20 cellular contexts compared by ENCODE assay signal in the genomic region with DNA sequence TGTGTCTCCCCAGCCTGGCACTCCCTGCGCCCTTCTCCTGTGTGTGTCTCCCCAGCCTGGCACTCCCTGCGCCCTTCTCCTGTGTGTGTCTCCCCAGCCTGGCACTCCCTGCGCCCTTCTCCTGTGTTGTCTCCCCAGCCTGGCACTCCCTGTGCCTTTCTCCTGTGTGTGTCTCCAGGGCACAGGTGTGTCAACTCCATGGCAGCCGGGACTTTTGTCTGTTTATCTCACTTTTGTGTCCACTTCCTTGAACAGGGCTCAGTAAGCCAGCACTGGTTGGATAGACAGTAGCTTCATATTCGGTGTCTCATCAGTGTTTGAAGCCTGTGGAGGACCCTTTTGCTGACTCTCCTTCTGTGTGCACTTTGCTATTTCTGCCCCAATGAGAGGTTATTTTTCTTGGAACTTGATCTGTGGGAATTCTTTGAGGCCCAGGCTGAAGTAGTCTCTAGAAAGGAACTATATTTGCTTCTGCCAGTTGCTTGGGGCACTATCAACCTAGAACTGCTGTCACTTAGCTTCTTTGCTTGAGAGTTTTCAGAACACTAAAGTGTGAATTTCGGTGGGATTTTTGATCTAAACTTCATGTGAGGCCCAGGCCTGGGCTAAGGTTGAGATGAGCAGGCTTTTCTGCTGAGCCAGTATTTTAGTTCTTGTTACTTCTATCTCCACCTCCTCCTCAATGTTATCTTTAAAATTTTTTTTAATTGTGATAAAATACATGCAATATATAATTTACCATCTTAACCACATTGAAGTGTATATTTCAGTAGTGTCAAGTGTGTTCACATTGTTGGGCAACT. TPM values are rescaled to one million over a fixed set of nuclear protein-coding genes. Genes with fewer than 3 reads are reported as not detected.
DNase-seq lines count a peak whose midpoint lies in the region; ATAC-seq and TF ChIP-seq lines count a peak whose summit lies in the region.
"Had no signal": no experiment of that assay in that cellular context is flagged by ENCODE, and none has a peak within 500 bp of the region (broad histone marks: within the 10 kb centered on the region; RNA-seq: fewer than 3 reads in every experiment).

No MANE protein-coding gene starts in this region.

- 42% methylated on average over 6 of the region's 6 CpGs for WGBS in suprapubic skin

- no peak for TF ChIP-seq CTCF in cardiac muscle cell (IDR thresholded peaks at IDR 0.05; ENCODE audit: low read depth, low read length)
- no peak for TF ChIP-seq CTCF in suprapubic skin (IDR thresholded peaks at IDR 0.05)

- DNase-seq in cardiac muscle cell (ENCODE audit: low read depth in 1 of 2, low spot score in 1 of 2) (no peak), Right ventricle myocardium inferior (ENCODE audit: missing footprints) (no peak), mucosa of gallbladder (ENCODE audit: low spot score) (peak; percentile 56), suprapubic skin (ENCODE audit: low spot score in 2 of 2) (no peak), NCI-H1048 (lab: John Stamatoyannopoulos, UW) (no peak), SK-N-DZ (ENCODE audit: low spot score) (no peak), left cardiac atrium (no peak)
- no peak for DNase-seq in central memory CD8-positive, alpha-beta T cell (ENCODE audit: low spot score in 2 of 2)
- DNase-seq: CD4-positive, alpha-beta memory T cell; foreskin fibroblast; H7; midbrain; NCI-H1930; NCI-H524 treated with DMSO at 0.1 percent for 48 hours; occipital lobe; PC-9; sigmoid colon; stimulated activated CD4-positive, alpha-beta T cell treated with anti-CD3 and anti-CD28 coated beads, Interleukin-1b, Interleukin-23, amount 100 ng/mL, for 48 hours had no signal

- H3K27ac ChIP-seq in cardiac muscle cell: peak overlapping the region; percentile 34
- peak overlapping the region; percentile 46 for H3K27ac ChIP-seq in suprapubic skin
- H3K27ac ChIP-seq: PC-9, sigmoid colon, SJSA1 had no signal

- TF ChIP-seq EP300 in suprapubic skin (IDR thresholded peaks at IDR 0.05): no peak

- H3K36me3 Mint-ChIP-seq in central memory CD8-positive, alpha-beta T cell (ENCODE audit: insufficient read depth): no peaks in the 10 kb centered on the region

- no peaks in the 10 kb centered on the region for H3K36me3 ChIP-seq in cardiac muscle cell
- H3K36me3 ChIP-seq in suprapubic skin: no peaks in the 10 kb centered on the region
- H3K36me3 ChIP-seq: sigmoid colon, SJSA1 had no signal

- peak overlapping the region; percentile 19 for H3K27ac Mint-ChIP-seq in central memory CD8-positive, alpha-beta T cell (ENCODE audit: low read depth)
- H3K27ac Mint-ChIP-seq: activated T-helper 2 cell treated with anti-CD3 and anti-CD28 coated beads, Interferon-gamma antibody, Interleukin-2, Interleukin-4, amounts not matched to agents 10 μg/mL and 5 μg/mL and 100 μg/mL, durations not matched to agents 14 hours and 24 hours and 36 hours; CD4-positive, alpha-beta memory T cell had no signal

- no peaks in the 10 kb centered on the region for H3K27me3 Mint-ChIP-seq in central memory CD8-positive, alpha-beta T cell
- H3K27me3 Mint-ChIP-seq: CD4-positive, alpha-beta memory T cell had no signal

- H3K27me3 ChIP-seq in cardiac muscle cell: no peaks in the 10 kb centered on the region
- no peaks in the 10 kb centered on the region for H3K27me3 ChIP-seq in suprapubic skin
- H3K27me3 ChIP-seq: sigmoid colon, SJSA1 had no signal

- ATAC-seq in Right ventricle myocardium inferior (no peak), left cardiac atrium (no peak)
- no peak for ATAC-seq in central memory CD8-positive, alpha-beta T cell (replicated peaks; ENCODE audit: extremely low read depth, poor library complexity, severe bottlenecking)

- H3K4me3 ChIP-seq in cardiac muscle cell (no peak overlapping the region), suprapubic skin (no peak overlapping the region)
- H3K4me3 ChIP-seq: PC-9, sigmoid colon, SJSA1 had no signal

- no peak overlapping the region for H3K4me3 Mint-ChIP-seq in central memory CD8-positive, alpha-beta T cell
- H3K4me3 Mint-ChIP-seq: CD4-positive, alpha-beta memory T cell had no signal

- H3K4me1 Mint-ChIP-seq in central memory CD8-positive, alpha-beta T cell: no peaks in the 10 kb centered on the region

- TF ChIP-seq POLR2A in suprapubic skin (IDR thresholded peaks at IDR 0.05): no peak

- H3K9me3 ChIP-seq in cardiac muscle cell (ENCODE audit: low read depth): no peaks in the 10 kb centered on the region
- H3K9me3 ChIP-seq in suprapubic skin: no peaks in the 10 kb centered on the region
- H3K9me3 ChIP-seq: SJSA1 had no signal

- H3K4me1 ChIP-seq in cardiac muscle cell (ENCODE audit: low read depth): peaks cover 10% of the 10 kb centered on the region
- peaks cover 25% of the 10 kb centered on the region for H3K4me1 ChIP-seq in suprapubic skin
- H3K4me1 ChIP-seq: sigmoid colon had no signal

- no peaks in the 10 kb centered on the region for H3K9me3 Mint-ChIP-seq in central memory CD8-positive, alpha-beta T cell

- intact Hi-C loops in Right ventricle myocardium inferior (cut with DNase I) (no loop called here), left cardiac atrium (cut with DNase I) (no loop called here)

RNA-seq across cellular contexts. Expression of a gene that starts 8.3 kb away (rescaled TPM):
- 15.6 and 16.7 TPM in 2 replicates for total RNA-seq in cardiac muscle cell
- polyA plus RNA-seq in cardiac muscle cell: 16.7 and 25.6 TPM in 2 replicates
- total RNA-seq in Right ventricle myocardium inferior: 57.5 TPM
- 24.9 TPM for total RNA-seq in mucosa of gallbladder
- total RNA-seq in suprapubic skin: 10 to 100 TPM; 17.1 to 48.8 (median 22.1) TPM
- 18.3 and 18.4 TPM in 2 replicates for polyA plus RNA-seq in SK-N-DZ (2014; cell fraction: cytosol; rRNA removed)
- polyA plus RNA-seq in SK-N-DZ (2014; cell fraction: nucleus; rRNA removed): 15.4 and 30.0 TPM in 2 replicates
- 10 to 100 TPM; 43.2 to 51.7 TPM for total RNA-seq in left cardiac atrium
